ENCODE assay signal across 1 cellular context in the genomic region with DNA sequence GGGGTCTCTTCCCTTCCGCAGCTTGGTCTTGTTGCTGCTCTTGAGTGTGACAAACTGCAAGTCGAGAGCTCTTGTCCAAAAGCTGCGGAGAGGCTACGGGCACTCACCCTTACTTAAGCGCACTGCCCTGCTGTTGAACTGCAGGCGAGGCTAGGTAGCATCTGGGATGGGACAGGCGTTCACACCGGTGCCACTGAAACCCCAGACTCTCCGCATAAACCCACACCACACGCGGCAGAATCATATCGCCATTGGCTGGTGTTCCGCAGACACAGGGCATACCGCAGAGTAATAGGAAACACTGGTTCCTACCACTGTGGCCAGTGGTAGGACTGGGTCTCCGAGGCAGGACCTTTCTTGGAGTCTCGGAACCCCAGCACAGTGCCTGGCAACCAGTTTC.
TF ChIP-seq lines count a peak whose summit lies in the region.

No MANE protein-coding gene starts in this region.

TF ChIP-seq in HepG2, 621 proteins besides CTCF, POLR2A, EP300 and RAD21:
- no peak for TF ChIP-seq HDAC2 (CRISPR knock-in tag; IDR thresholded peaks at IDR 0.05)
